Comparison of ENCODE assay signal across 12 cellular contexts in the genomic region with DNA sequence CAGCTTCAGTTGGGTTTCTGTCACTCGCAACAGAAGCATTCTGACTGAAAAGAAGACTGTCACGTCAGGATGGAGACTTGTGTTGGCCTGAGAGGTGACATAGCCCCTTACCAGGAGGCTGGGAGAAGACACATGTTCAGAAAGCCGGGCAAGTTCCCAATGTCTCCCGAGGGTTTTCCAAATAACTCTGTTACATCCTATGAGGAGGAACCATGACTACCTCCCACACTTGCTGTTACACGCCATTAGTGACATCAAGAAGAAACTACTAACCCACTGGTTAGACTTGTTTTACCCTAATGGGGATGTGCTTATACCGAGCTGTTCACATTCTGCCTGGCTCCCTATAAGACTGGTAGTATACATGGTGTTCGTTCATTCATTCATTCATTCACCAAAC. TPM values are rescaled to one million over a fixed set of nuclear protein-coding genes. Genes with fewer than 3 reads are reported as not detected.
A peak's percentile ranks its signal among the peaks of the same experiment; 100 is the strongest.
DNase-seq lines count a peak whose midpoint lies in the region; TF ChIP-seq lines count a peak whose summit lies in the region.
"Had no signal": no experiment of that assay in that cellular context is flagged by ENCODE, and none has a peak within 500 bp of the region (broad histone marks: within the 10 kb centered on the region; RNA-seq: fewer than 3 reads in every experiment).

No MANE protein-coding gene starts in this region.

- peaks cover 2% of the 10 kb centered on the region for H3K27me3 Mint-ChIP-seq in nephron progenitor cell (ENCODE audit: low read depth, poor library complexity)

- no peaks in the 10 kb centered on the region for H3K9me3 Mint-ChIP-seq in nephron progenitor cell
- H3K9me3 Mint-ChIP-seq: natural killer cell had no signal

- TF ChIP-seq CTCF in epithelial cell of esophagus (IDR thresholded peaks at IDR 0.05; ENCODE audit: insufficient read depth, low read depth, low read length, missing control alignments) (no peak), nephron progenitor cell (IDR thresholded peaks at IDR 0.05) (no peak), tibial nerve (IDR thresholded peaks at IDR 0.05) (no peak)

- no peak for DNase-seq in SK-N-MC (ENCODE audit: low read depth, low spot score)
- DNase-seq in epithelial cell of esophagus (ENCODE audit: low read depth): peak; percentile 88
- no peak for DNase-seq in nephron progenitor cell
- no peak for DNase-seq in tibial nerve (ENCODE audit: low spot score in 2 of 2)
- no peak for DNase-seq in T-helper 9 cell
- DNase-seq in ACHN: no peak
- no peak for DNase-seq in anterior cingulate cortex (lab: John Stamatoyannopoulos, UW)
- DNase-seq: activated T-cell treated with anti-CD3 and anti-CD28 coated beads for 4 hours, amniotic stem cell, natural killer cell, NCI-H748 treated with DMSO at 0.1 percent for 48 hours had no signal

- no peaks in the 10 kb centered on the region for H3K36me3 ChIP-seq in SK-N-MC (ENCODE audit: insufficient read depth, low read length)
- H3K36me3 ChIP-seq in tibial nerve: peaks cover 0 to 15% (median 0%) of the 10 kb centered on the region in 3 donors

- H3K27me3 ChIP-seq in tibial nerve: no peaks in the 10 kb centered on the region

- in situ Hi-C loops in ACHN (cut with HindIII; ENCODE audit: low pct_ligation_motif_present, low pct_unique_long_range_greater_than_20kb, low sequenced_read_pairs): no loop called here

- peaks cover 55% of the 10 kb centered on the region for H3K36me3 Mint-ChIP-seq in nephron progenitor cell (ENCODE audit: low read depth)
- H3K36me3 Mint-ChIP-seq: natural killer cell had no signal

- H3K4me3 Mint-ChIP-seq in nephron progenitor cell: no peak overlapping the region
- H3K4me3 Mint-ChIP-seq: natural killer cell had no signal

- H3K27ac ChIP-seq in SK-N-MC: 0 out of 2 replicates have a peak overlapping the region, but pooled peaks have one; percentile 77
- H3K27ac ChIP-seq in tibial nerve: peak overlapping the region; percentile 81 to 97 (median 96)

- peaks cover 14 to 93% (median 74%) of the 10 kb centered on the region in 4 donors for H3K4me1 ChIP-seq in tibial nerve
- H3K4me1 ChIP-seq: Caco-2 had no signal

- TF ChIP-seq POLR2A in tibial nerve (IDR thresholded peaks at IDR 0.05): no peak

- TF ChIP-seq EP300 in tibial nerve (IDR thresholded peaks at IDR 0.05): no peak

- peaks cover 30% of the 10 kb centered on the region for H3K4me1 Mint-ChIP-seq in nephron progenitor cell
- H3K4me1 Mint-ChIP-seq: natural killer cell had no signal

- H3K4me3 ChIP-seq in SK-N-MC (no peak overlapping the region), epithelial cell of esophagus (ENCODE audit: low read length) (no peak overlapping the region), tibial nerve (no peak overlapping the region)

- 59 to 61% methylated on average over 7 of the region's 7 CpGs for WGBS in tibial nerve, 2 donors

- H3K9me3 ChIP-seq in SK-N-MC (ENCODE audit: low read depth, low read length) (no peaks in the 10 kb centered on the region), tibial nerve (no peaks in the 10 kb centered on the region)
- H3K9me3 ChIP-seq: Caco-2 had no signal

- no peak overlapping the region for H3K9ac ChIP-seq in SK-N-MC (ENCODE audit: insufficient read length)

- peak overlapping the region; percentile 64 for H3K27ac Mint-ChIP-seq in nephron progenitor cell
- H3K27ac Mint-ChIP-seq: natural killer cell had no signal

RNA-seq across cellular contexts. Expression of a gene that starts 33.3 kb away (rescaled TPM):
- 10 to 100 TPM; 27.8 to 52.6 (median 44.4) TPM for total RNA-seq in tibial nerve
